In genomic region chr19:18466354-18466753, GRCh38 we compare ENCODE assay signal across 21 cellular contexts. TPM values are rescaled to one million over a fixed set of nuclear protein-coding genes. Genes with fewer than 3 reads are reported as not detected.
A peak's percentile ranks its signal among the peaks of the same experiment; 100 is the strongest.
DNase-seq lines count a peak whose midpoint lies in the region; ATAC-seq, FAIRE-seq and TF ChIP-seq lines count a peak whose summit lies in the region.
"Had no signal": no experiment of that assay in that cellular context is flagged by ENCODE, and none has a peak within 500 bp of the region (broad histone marks: within the 10 kb centered on the region; RNA-seq: fewer than 3 reads in every experiment).

No MANE protein-coding gene starts in this region.

- in situ Hi-C loops in transverse colon (cut with MboI; ENCODE audit: low pct_ligation_motif_present in 1 of 4, low pct_unique_long_range_greater_than_20kb in 1 of 4, low sequenced_read_pairs in 3 of 4) = loop anchor here (25.0 kb wide), 3 partner anchors 121 to 396 kb away; partner anchors contain the start of genes REX1BD (in 2 of the 4) and UPF1 (in 2 of the 4)

- no peak for TF ChIP-seq POLR2A in heart left ventricle (IDR thresholded peaks at IDR 0.05)
- no peak for TF ChIP-seq POLR2A in transverse colon (IDR thresholded peaks at IDR 0.05)

- H3K36me3 Mint-ChIP-seq in dendritic cell treated with granulocyte-macrophage colony-stimulating factor and Interleukin-4, amounts not matched to agents 40 ng/mL and 50 ng/mL, for 4 days (ENCODE audit: low read depth) = peaks cover 92% of the 10 kb centered on the region
- H3K36me3 Mint-ChIP-seq: natural killer cell treated with Interleukin-12 subunit alpha and Interleukin-12 subunit beta and Interleukin-15 and Interleukin-18, amount 100 ng/mL, for 72 hours; type B pancreatic cell had no signal

- H3K4me1 Mint-ChIP-seq in dendritic cell treated with granulocyte-macrophage colony-stimulating factor and Interleukin-4, amounts not matched to agents 40 ng/mL and 50 ng/mL, for 4 days (ENCODE audit: low read depth) = peaks cover 68% of the 10 kb centered on the region

- H3K27ac ChIP-seq in heart left ventricle (peak overlapping the region in 10 of 12 donors; percentile 34 to 92 (median 77)), pancreas (peak overlapping the region in 3 of 4 donors; percentile 18 to 77 (median 74)), transverse colon (peak overlapping the region; percentile 78 to 94 (median 80))
- H3K27ac ChIP-seq: KMS-11 had no signal

- H3K4me3 ChIP-seq in heart left ventricle (no peak overlapping the region), pancreas (no peak overlapping the region), transverse colon (no peak overlapping the region)
- H3K4me3 ChIP-seq: GM12878 had no signal

- no peaks in the 10 kb centered on the region for H3K9me3 ChIP-seq in heart left ventricle
- H3K9me3 ChIP-seq in pancreas = no peaks in the 10 kb centered on the region
- no peaks in the 10 kb centered on the region for H3K9me3 ChIP-seq in transverse colon

- H3K4me1 ChIP-seq in heart left ventricle (peaks cover 15 to 81% (median 63%) of the 10 kb centered on the region in 12 donors), pancreas (peaks cover 15 to 19% (median 17%) of the 10 kb centered on the region in 3 donors), transverse colon (peaks cover 38 to 55% (median 45%) of the 10 kb centered on the region in 4 donors)

- no peak for TF ChIP-seq CTCF in heart left ventricle (IDR thresholded peaks at IDR 0.05)
- TF ChIP-seq CTCF in pancreas (IDR thresholded peaks at IDR 0.05) = no peak
- no peak for TF ChIP-seq CTCF in transverse colon (IDR thresholded peaks at IDR 0.05)

- FAIRE-seq in pancreas (lab: Jason Lieb, UNC) = no peak
- FAIRE-seq: A204.1, GM12878 had no signal

- H3K4me3 Mint-ChIP-seq in dendritic cell treated with granulocyte-macrophage colony-stimulating factor and Interleukin-4, amounts not matched to agents 40 ng/mL and 50 ng/mL, for 4 days = no peak overlapping the region
- H3K4me3 Mint-ChIP-seq: activated naive CD4-positive, alpha-beta T cell treated with anti-CD3 and anti-CD28 coated beads for 36 hours; endodermal cell; natural killer cell treated with Interleukin-12 subunit alpha and Interleukin-12 subunit beta and Interleukin-15 and Interleukin-18, amount 100 ng/mL, for 72 hours; stimulated activated memory B cell treated with anti-CD40 and anti-IgM and Interleukin-4, amounts not matched to agents 10 μg/mL and 1 μg/mL and 100 μg/mL, for 72 hours; type B pancreatic cell had no signal

- 77 to 85% (median 84%) methylated on average over 10 to 11 of the region's 11 CpGs; no CpG with 5 or more reads in 1 of the 4 donors for WGBS in heart left ventricle, 4 donors
- WGBS in pancreas, 2 donors = 84 to 87% methylated on average over 11 of the region's 11 CpGs
- WGBS in transverse colon (ENCODE audit: low coverage in 1 of 2), 2 donors = 89% methylated on average over 11 of the region's 11 CpGs; no CpG with 5 or more reads in 1 of the 2 donors

- H3K36me3 ChIP-seq in heart left ventricle (peaks cover 0 to 42% (median 12%) of the 10 kb centered on the region in 9 donors), pancreas (peaks cover 0 to 3% (median 3%) of the 10 kb centered on the region in 3 donors), transverse colon (peaks cover 0 to 2% (median 0%) of the 10 kb centered on the region in 4 donors)

- intact Hi-C loops in heart left ventricle (cut with DNase I) (loop anchor here in 8 of 10 donors (5.0 to 10.0 kb wide), 9 partner anchors 36 to 378 kb away; partner anchors contain the start of genes UBA52 (in 3 of the 8), ELL (in 2 of the 8) and CRTC1 (in 1 of the 8)), left ventricle myocardium superior (cut with micrococcal nuclease) (loop anchor here (10.0 kb wide), 1 partner anchor 48 kb away; no protein-coding TSS in a partner anchor), pancreas (cut with DNase I) (loop anchor here in 1 of 3 donors (10.0 kb wide), 1 partner anchor 108 kb away; the partner anchor contains the start of gene UBA52), transverse colon (cut with DNase I; ENCODE audit: low total_unique reads) (loop anchor here (10.0 kb wide), 1 partner anchor 48 kb away; no protein-coding TSS in a partner anchor)
- intact Hi-C loops in dendritic cell treated with granulocyte-macrophage colony-stimulating factor and Interleukin-4, amounts not matched to agents 40 ng/mL and 50 ng/mL, for 4 days (cut with micrococcal nuclease) = loop anchor here (5.0 kb wide), 2 partner anchors 36 to 121 kb away; partner anchors contain the start of gene REX1BD

- ATAC-seq in heart left ventricle (no peak), left ventricle myocardium superior (no peak), pancreas (no peak), GM19452 (IDR thresholded peaks at IDR 0.05; ENCODE audit: unreplicated experiment) (no peak)

- peak overlapping the region; percentile 76 for H3K27ac Mint-ChIP-seq in dendritic cell treated with granulocyte-macrophage colony-stimulating factor and Interleukin-4, amounts not matched to agents 40 ng/mL and 50 ng/mL, for 4 days
- H3K27ac Mint-ChIP-seq: activated naive CD4-positive, alpha-beta T cell treated with anti-CD3 and anti-CD28 coated beads for 36 hours; natural killer cell treated with Interleukin-12 subunit alpha and Interleukin-12 subunit beta and Interleukin-15 and Interleukin-18, amount 100 ng/mL, for 72 hours; stimulated activated memory B cell treated with anti-CD40 and anti-IgM and Interleukin-4, amounts not matched to agents 10 μg/mL and 1 μg/mL and 100 μg/mL, for 72 hours; type B pancreatic cell had no signal

- DNase-seq in heart left ventricle (no peak), left ventricle myocardium superior (no peak), pancreas (no peak), transverse colon (no peak)
- DNase-seq in effector CD4-positive, alpha-beta T cell = no peak
- DNase-seq in NK-92 treated with Interleukin-12 subunit alpha and Interleukin-12 subunit beta, amount 100 ng/mL, for 24 hours (lab: John Stamatoyannopoulos, UW) = no peak
- DNase-seq: activated CD4-positive, alpha-beta T cell treated with anti-CD3 and anti-CD28 coated beads for 1 hour; cerebellar nuclear complex; DMS79 treated with DMSO at 0.1 percent for 48 hours; kidney glomerular epithelial cell; NCI-H1694 had no signal

- H3K27me3 Mint-ChIP-seq in dendritic cell treated with granulocyte-macrophage colony-stimulating factor and Interleukin-4, amounts not matched to agents 40 ng/mL and 50 ng/mL, for 4 days = no peaks in the 10 kb centered on the region
- H3K27me3 Mint-ChIP-seq: natural killer cell treated with Interleukin-12 subunit alpha and Interleukin-12 subunit beta and Interleukin-15 and Interleukin-18, amount 100 ng/mL, for 72 hours; stimulated activated memory B cell treated with anti-CD40 and anti-IgM and Interleukin-4, amounts not matched to agents 10 μg/mL and 1 μg/mL and 100 μg/mL, for 72 hours; type B pancreatic cell had no signal

- H3K9me3 Mint-ChIP-seq in dendritic cell treated with granulocyte-macrophage colony-stimulating factor and Interleukin-4, amounts not matched to agents 40 ng/mL and 50 ng/mL, for 4 days = no peaks in the 10 kb centered on the region
- H3K9me3 Mint-ChIP-seq: activated naive CD4-positive, alpha-beta T cell treated with anti-CD3 and anti-CD28 coated beads for 36 hours; endodermal cell; natural killer cell treated with Interleukin-12 subunit alpha and Interleukin-12 subunit beta and Interleukin-15 and Interleukin-18, amount 100 ng/mL, for 72 hours; stimulated activated memory B cell treated with anti-CD40 and anti-IgM and Interleukin-4, amounts not matched to agents 10 μg/mL and 1 μg/mL and 100 μg/mL, for 72 hours; type B pancreatic cell had no signal

- H3K27me3 ChIP-seq in heart left ventricle (no peaks in the 10 kb centered on the region), pancreas (no peaks in the 10 kb centered on the region), transverse colon (no peaks in the 10 kb centered on the region)

- no peak for TF ChIP-seq EP300 in transverse colon (IDR thresholded peaks at IDR 0.05; ENCODE audit: low read depth)

RNA-seq across cellular contexts. Expression of gene ISYNA1, which starts 28.4 kb away (rescaled TPM):
- total RNA-seq in heart left ventricle (10 to 100 TPM; 17.6 to 60.6 (median 24.0) TPM), left ventricle myocardium superior (24.4 TPM), pancreas (10 to 100 TPM; 26.1 to 58.4 (median 44.7) TPM), transverse colon (10 to 100 TPM in 2 of 4 donors, 1 to 10 TPM in 2; 3.0 to 15.1 (median 8.8) TPM)
- polyA plus RNA-seq in heart left ventricle (10 to 100 TPM; 14.0 to 52.6 TPM), pancreas (100 to 1,000 TPM; 187 to 309 TPM)

RNA-seq across cellular contexts. Expression of gene SSBP4, which starts 47.2 kb away (rescaled TPM):
- total RNA-seq in heart left ventricle (10 to 100 TPM; 23.5 to 89.8 (median 29.4) TPM), left ventricle myocardium superior (36.4 TPM), pancreas (10 to 100 TPM; 20.5 to 33.8 (median 23.7) TPM), transverse colon (10 to 100 TPM in 3 of 4 donors, 1 to 10 TPM in 1; 9.4 to 40.4 (median 32.2) TPM)
- polyA plus RNA-seq in heart left ventricle (10 to 100 TPM; 29.1 to 37.3 TPM), pancreas (100 to 1,000 TPM in 1 of 2 donors, 10 to 100 TPM in 1; 77.5 to 116 TPM)

RNA-seq across cellular contexts. Expression of gene ELL, which starts 55.5 kb away (rescaled TPM):
- total RNA-seq in heart left ventricle (10 to 100 TPM in 4 of 9 donors, 1 to 10 TPM in 5; 5.9 to 17.8 (median 9.1) TPM), left ventricle myocardium superior (9.3 TPM), pancreas (10 to 100 TPM in 1 of 6 donors, 1 to 10 TPM in 5; 5.8 to 10.5 (median 9.3) TPM), transverse colon (10 to 100 TPM; 16.2 to 72.2 (median 18.0) TPM)
- polyA plus RNA-seq in heart left ventricle (1 to 10 TPM; 6.2 to 7.3 TPM), pancreas (10 to 100 TPM; 10.3 to 13.4 TPM)
